1 cellular context compared by ENCODE assay signal in genomic region chr1:221972262-221973235, GRCh38.
TF ChIP-seq lines count a peak whose summit lies in the region.

No MANE protein-coding gene starts in this region.

TF ChIP-seq in GM12878, 131 proteins besides CTCF, POLR2A, EP300 and RAD21 (continued from another document):
- TF ChIP-seq PRDM15 (CRISPR knock-in tag; IDR thresholded peaks at IDR 0.05) (no peak), NFXL1 (IDR thresholded peaks at IDR 0.05; ENCODE audit: borderline replicate concordance) (no peak)
